Comparison of ENCODE assay signal across 2 cellular contexts in the genomic region with DNA sequence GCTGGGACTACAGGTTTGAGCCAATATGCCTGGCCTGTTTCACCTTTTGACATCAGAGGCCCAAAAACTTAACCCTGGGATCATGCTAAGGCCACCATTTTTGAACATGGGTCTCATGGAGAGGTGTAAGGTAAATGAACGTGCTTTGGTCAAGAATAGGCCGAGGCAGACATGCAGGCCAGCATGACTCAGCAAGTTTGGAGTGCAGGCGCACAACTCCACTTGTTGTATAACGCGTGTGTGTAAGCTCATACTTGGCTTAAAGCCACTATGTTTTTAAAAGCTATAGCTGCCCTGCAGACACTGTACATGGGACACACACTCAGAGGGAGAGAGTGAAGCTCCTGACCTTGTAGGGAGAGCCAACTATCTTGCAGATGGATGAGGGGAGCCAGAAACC.
A peak's percentile ranks its signal among the peaks of the same experiment; 100 is the strongest.
TF ChIP-seq lines count a peak whose summit lies in the region.

No MANE protein-coding gene starts in this region.

TF ChIP-seq in Ishikawa, 13 proteins besides CTCF, POLR2A, EP300 and RAD21 (continued from another document):
- TF ChIP-seq, protein P1, sequence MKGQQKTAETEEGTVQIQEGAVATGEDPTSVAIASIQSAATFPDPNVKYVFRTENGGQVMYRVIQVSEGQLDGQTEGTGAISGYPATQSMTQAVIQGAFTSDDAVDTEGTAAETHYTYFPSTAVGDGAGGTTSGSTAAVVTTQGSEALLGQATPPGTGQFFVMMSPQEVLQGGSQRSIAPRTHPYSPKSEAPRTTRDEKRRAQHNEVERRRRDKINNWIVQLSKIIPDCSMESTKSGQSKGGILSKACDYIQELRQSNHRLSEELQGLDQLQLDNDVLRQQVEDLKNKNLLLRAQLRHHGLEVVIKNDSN (IDR thresholded peaks at IDR 0.05) = peak; percentile 35; the same call in 1 of the 2 replicates
- peak; percentile 69; the same call in 1 of the 2 replicates for TF ChIP-seq YY1 (IDR thresholded peaks at IDR 0.05; ENCODE audit: low read depth)

TF ChIP-seq in GM12878, 131 proteins besides CTCF, POLR2A, EP300 and RAD21 (continued from another document):
- TF ChIP-seq BCL11A (IDR thresholded peaks at IDR 0.05; ENCODE audit: low read depth, low read length) = no peak
- TF ChIP-seq CBX5 (IDR thresholded peaks at IDR 0.05; ENCODE audit: low read depth) = peak; percentile 93; the same call in 1 of the 2 replicates
- TF ChIP-seq, protein P2, sequence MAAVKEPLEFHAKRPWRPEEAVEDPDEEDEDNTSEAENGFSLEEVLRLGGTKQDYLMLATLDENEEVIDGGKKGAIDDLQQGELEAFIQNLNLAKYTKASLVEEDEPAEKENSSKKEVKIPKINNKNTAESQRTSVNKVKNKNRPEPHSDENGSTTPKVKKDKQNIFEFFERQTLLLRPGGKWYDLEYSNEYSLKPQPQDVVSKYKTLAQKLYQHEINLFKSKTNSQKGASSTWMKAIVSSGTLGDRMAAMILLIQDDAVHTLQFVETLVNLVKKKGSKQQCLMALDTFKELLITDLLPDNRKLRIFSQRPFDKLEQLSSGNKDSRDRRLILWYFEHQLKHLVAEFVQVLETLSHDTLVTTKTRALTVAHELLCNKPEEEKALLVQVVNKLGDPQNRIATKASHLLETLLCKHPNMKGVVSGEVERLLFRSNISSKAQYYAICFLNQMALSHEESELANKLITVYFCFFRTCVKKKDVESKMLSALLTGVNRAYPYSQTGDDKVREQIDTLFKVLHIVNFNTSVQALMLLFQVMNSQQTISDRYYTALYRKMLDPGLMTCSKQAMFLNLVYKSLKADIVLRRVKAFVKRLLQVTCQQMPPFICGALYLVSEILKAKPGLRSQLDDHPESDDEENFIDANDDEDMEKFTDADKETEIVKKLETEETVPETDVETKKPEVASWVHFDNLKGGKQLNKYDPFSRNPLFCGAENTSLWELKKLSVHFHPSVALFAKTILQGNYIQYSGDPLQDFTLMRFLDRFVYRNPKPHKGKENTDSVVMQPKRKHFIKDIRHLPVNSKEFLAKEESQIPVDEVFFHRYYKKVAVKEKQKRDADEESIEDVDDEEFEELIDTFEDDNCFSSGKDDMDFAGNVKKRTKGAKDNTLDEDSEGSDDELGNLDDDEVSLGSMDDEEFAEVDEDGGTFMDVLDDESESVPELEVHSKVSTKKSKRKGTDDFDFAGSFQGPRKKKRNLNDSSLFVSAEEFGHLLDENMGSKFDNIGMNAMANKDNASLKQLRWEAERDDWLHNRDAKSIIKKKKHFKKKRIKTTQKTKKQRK (IDR thresholded peaks at IDR 0.05; ENCODE audit: low read depth, low read length) = peak; percentile 82
- TF ChIP-seq ZBED1 (IDR thresholded peaks at IDR 0.05; ENCODE audit: borderline replicate concordance) = no peak
